In the genomic region with DNA sequence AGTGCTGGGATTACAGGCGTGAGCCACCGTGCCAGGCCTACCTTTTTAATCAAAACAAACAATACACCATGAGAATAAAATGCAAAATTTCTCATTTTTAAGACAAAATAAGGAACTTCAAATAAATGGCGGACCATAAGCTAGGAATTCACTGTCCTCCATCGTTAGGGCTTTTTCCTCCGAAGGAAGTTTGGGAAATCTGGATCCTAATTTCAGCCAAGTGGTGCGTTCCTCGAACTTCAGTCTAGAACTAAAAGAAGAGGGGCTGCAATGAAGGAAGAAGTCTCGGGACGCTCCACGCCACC, we compare ENCODE assay signal across 8 cellular contexts. TPM values are rescaled to one million over a fixed set of nuclear protein-coding genes. Genes with fewer than 3 reads are reported as not detected.
DNase-seq lines count a peak whose midpoint lies in the region; ATAC-seq, FAIRE-seq and TF ChIP-seq lines count a peak whose summit lies in the region.

No MANE protein-coding gene starts in this region.

- no peak for DNase-seq in CD8-positive, alpha-beta memory T cell
- DNase-seq in Panc1 (ENCODE audit: low read depth, low spot score) (no peak), endothelial cell of umbilical vein (ENCODE audit: low read depth, low spot score) (no peak), pancreas (no peak), NCI-H1694 treated with DMSO at 0.1 percent for 48 hours (lab: John Stamatoyannopoulos, UW) (no peak), globus pallidus (ENCODE audit: low spot score) (no peak), NOMO-1 treated with DMSO at 0.1 percent for 48 hours (lab: John Stamatoyannopoulos, UW; ENCODE audit: unreplicated experiment) (no peak)
- no peak for DNase-seq in NK-92 treated with Interleukin-12 subunit alpha and Interleukin-12 subunit beta, amount 100 ng/mL, for 24 hours (lab: John Stamatoyannopoulos, UW)

- peak overlapping the region; percentile 88 to 96 (median 90) for H3K4me3 Mint-ChIP-seq in CD8-positive, alpha-beta memory T cell

- H3K9me3 Mint-ChIP-seq in CD8-positive, alpha-beta memory T cell: no peaks in the 10 kb centered on the region

- no peaks in the 10 kb centered on the region for H4K20me1 ChIP-seq in endothelial cell of umbilical vein (replicated peaks; ENCODE audit: control insufficient read depth, extremely low read depth, insufficient read depth, low read length)

- peaks cover 23% of the 10 kb centered on the region for H3K79me2 ChIP-seq in endothelial cell of umbilical vein (ENCODE audit: control insufficient read depth, insufficient read depth, low read length)

- H3K4me2 ChIP-seq in endothelial cell of umbilical vein (ENCODE audit: insufficient read depth, low read length): peak overlapping the region; percentile 9

- no peaks in the 10 kb centered on the region for H3K27me3 Mint-ChIP-seq in CD8-positive, alpha-beta memory T cell

- peak overlapping the region; percentile 55 for H2AFZ ChIP-seq in endothelial cell of umbilical vein (ENCODE audit: low read depth, low read length)

- H3K9me3 ChIP-seq in CD8-positive, alpha-beta memory T cell (ENCODE audit: low read length): no peaks in the 10 kb centered on the region
- H3K9me3 ChIP-seq in Panc1 (ENCODE audit: control insufficient read depth, insufficient read depth, low read depth, low read length) (no peaks in the 10 kb centered on the region), endothelial cell of umbilical vein (replicated peaks; ENCODE audit: control insufficient read depth, insufficient read depth, low read length) (no peaks in the 10 kb centered on the region), pancreas (no peaks in the 10 kb centered on the region)

- H3K9me1 ChIP-seq in endothelial cell of umbilical vein (replicated peaks; ENCODE audit: control insufficient read depth, extremely low read depth, insufficient read depth, low read length): no peaks in the 10 kb centered on the region

- no peak; the same call in 1 of the 2 replicates for TF ChIP-seq CTCF in Panc1 (IDR thresholded peaks at IDR 0.05)
- TF ChIP-seq CTCF in endothelial cell of umbilical vein (IDR thresholded peaks at IDR 0.05; ENCODE audit: extremely low read depth in 1 of 2, insufficient read depth in 1 of 2, low read depth in 1 of 2, low read length in 2 of 2): no peak
- no peak for TF ChIP-seq CTCF in pancreas (IDR thresholded peaks at IDR 0.05)

- no peak overlapping the region for H3K9ac ChIP-seq in endothelial cell of umbilical vein (replicated peaks; ENCODE audit: extremely low read depth, insufficient read depth, low read length)

- POLR2A ChIA-PET in CD8-positive, alpha-beta memory T cell (lab: Charles Lee): interaction anchor here (0.7 to 1.9 kb wide), 7 partner anchors 39 to 535 kb away, joined by 3 to 11 read pairs (median 8); partner anchors contain the start of genes NUSAP1, OIP5, RAD51 and VPS18
- POLR2A ChIA-PET in Panc1 (lab: Charles Lee) (interaction anchor here (0.7 kb wide), 1 partner anchor 215 kb away, joined by 10 read pairs; no protein-coding TSS in a partner anchor), endothelial cell of umbilical vein (lab: Charles Lee) (interaction anchor here (1.2 kb wide), 1 partner anchor 18 kb away, joined by 3 read pairs; no protein-coding TSS in a partner anchor)

- H3K27ac Mint-ChIP-seq in CD8-positive, alpha-beta memory T cell: peak overlapping the region; percentile 86 to 95 (median 94)

- no peaks in the 10 kb centered on the region for H3K36me3 ChIP-seq in CD8-positive, alpha-beta memory T cell (ENCODE audit: insufficient read depth, low read length)
- H3K36me3 ChIP-seq in Panc1 (ENCODE audit: control insufficient read depth, insufficient read depth, low read length): no peaks in the 10 kb centered on the region; the same call in 1 of the 2 replicates
- no peaks in the 10 kb centered on the region for H3K36me3 ChIP-seq in endothelial cell of umbilical vein (ENCODE audit: control insufficient read depth in 2 of 2, extremely low read depth in 1 of 2, insufficient read depth in 2 of 2, low read length in 2 of 2)
- H3K36me3 ChIP-seq in pancreas: no peaks in the 10 kb centered on the region

- no peak overlapping the region for H3K27ac ChIP-seq in CD8-positive, alpha-beta memory T cell (ENCODE audit: low read depth, low read length)
- H3K27ac ChIP-seq in Panc1 (ENCODE audit: low read length): peak overlapping the region; percentile 89
- H3K27ac ChIP-seq in endothelial cell of umbilical vein (ENCODE audit: insufficient read depth, low read depth, low read length): no peak overlapping the region
- peak overlapping the region in 3 of 4 donors; percentile 81 to 95 (median 95) for H3K27ac ChIP-seq in pancreas

- WGBS in pancreas, 2 donors: 30 to 35% methylated on average over 10 of the region's 10 CpGs

- peaks cover 0 to 9% (median 0%) of the 10 kb centered on the region in 3 donors for H3K36me3 Mint-ChIP-seq in CD8-positive, alpha-beta memory T cell

- H3K4me3 ChIP-seq in CD8-positive, alpha-beta memory T cell (ENCODE audit: low read length): peak overlapping the region; percentile 84
- H3K4me3 ChIP-seq in Panc1 (ENCODE audit: low read depth in 2 of 2, low read length in 2 of 2) (peak overlapping the region; percentile 90 to 99), endothelial cell of umbilical vein (replicated peaks in 1 of 3; ENCODE audit: insufficient read depth in 1 of 3, low read depth in 1 of 3, low read length in 3 of 3) (peak overlapping the region in 1 of 3 experiments; percentile 6), pancreas (peak overlapping the region in 3 of 4 donors; percentile 76 to 89 (median 76))

- intact Hi-C loops in Panc1 (cut with micrococcal nuclease; ENCODE audit: unreplicated experiment) (no loop called here), endothelial cell of umbilical vein (cut with micrococcal nuclease) (loop anchor here (2.0 to 5.0 kb wide), 3 partner anchors 53 to 391 kb away; no protein-coding TSS in a partner anchor), pancreas (cut with DNase I) (no loop called here)

- H3K27me3 ChIP-seq in CD8-positive, alpha-beta memory T cell (ENCODE audit: insufficient read depth, low read length, poor library complexity, severe bottlenecking): no peaks in the 10 kb centered on the region
- no peaks in the 10 kb centered on the region for H3K27me3 ChIP-seq in Panc1 (ENCODE audit: control insufficient read depth, insufficient read depth, low read length)
- no peaks in the 10 kb centered on the region for H3K27me3 ChIP-seq in endothelial cell of umbilical vein (ENCODE audit: control insufficient read depth in 2 of 2, insufficient read depth in 2 of 2, low read length in 2 of 2)
- no peaks in the 10 kb centered on the region for H3K27me3 ChIP-seq in pancreas

- H3K4me1 ChIP-seq in CD8-positive, alpha-beta memory T cell (ENCODE audit: insufficient read depth, low read length): peaks cover 19% of the 10 kb centered on the region
- H3K4me1 ChIP-seq in Panc1 (ENCODE audit: control insufficient read depth, insufficient read depth, low read length) (peaks cover 12% of the 10 kb centered on the region), endothelial cell of umbilical vein (ENCODE audit: control insufficient read depth, extremely low read depth, insufficient read depth, low read length) (peaks cover 15% of the 10 kb centered on the region), pancreas (peaks cover 10 to 22% (median 11%) of the 10 kb centered on the region in 3 donors)

- in situ Hi-C loops in Panc1 (cut with HindIII; ENCODE audit: low pct_unique_long_range_greater_than_20kb, low sequenced_read_pairs): no loop called here

- no peak for TF ChIP-seq POLR2A in endothelial cell of umbilical vein (IDR thresholded peaks at IDR 0.05; ENCODE audit: low read depth, low read length)

- ATAC-seq in Panc1: no peak
- no peak for ATAC-seq in pancreas

- dilution Hi-C loops in endothelial cell of umbilical vein (cut with MboI; ENCODE audit: extremely low pct_ligation_motif_present, low sequenced_read_pairs): no loop called here

- CTCF ChIA-PET in CD8-positive, alpha-beta memory T cell (lab: Charles Lee): interaction anchor here (0.9 to 2.5 kb wide), 7 partner anchors 9 to 336 kb away, joined by 3 to 9 read pairs (median 5); partner anchors contain the start of genes NUSAP1, OIP5 and VPS18
- CTCF ChIA-PET in Panc1 (lab: Charles Lee) (interaction anchor here (0.7 kb wide), 1 partner anchor 51 kb away, joined by 3 read pairs; no protein-coding TSS in a partner anchor), endothelial cell of umbilical vein (lab: Charles Lee) (interaction anchor here (0.9 to 1.4 kb wide), 5 partner anchors 11 to 338 kb away, joined by 3 to 6 read pairs (median 4); no protein-coding TSS in a partner anchor)

- H3K4me1 Mint-ChIP-seq in CD8-positive, alpha-beta memory T cell: peaks cover 26 to 43% (median 36%) of the 10 kb centered on the region in 3 donors

- BruUV-seq in Panc1 (replicated peaks; lab: Mats Ljungman, UMichigan): TSS peak; percentile 69
- no TSS peak for BruUV-seq in endothelial cell of umbilical vein (replicated peaks; lab: Mats Ljungman, UMichigan)

- no peak for FAIRE-seq in endothelial cell of umbilical vein (lab: Jason Lieb, UNC)
- no peak for FAIRE-seq in pancreas (lab: Jason Lieb, UNC)

RNA-seq across cellular contexts. Expression of gene EXD1, which starts 0.3 kb away (rescaled TPM):
- not detected for total RNA-seq in CD8-positive, alpha-beta memory T cell
- polyA plus RNA-seq in CD8-positive, alpha-beta memory T cell: 0.28 TPM
- total RNA-seq in Panc1 (2021; ENCODE audit: unreplicated experiment) (0.15 TPM), endothelial cell of umbilical vein (not detected in 2 replicates), pancreas (not detected)
- polyA plus RNA-seq in Panc1 (2012; ENCODE audit: insufficient read length): not detected
- polyA plus RNA-seq in endothelial cell of umbilical vein (not detected in 2 replicates), pancreas (not detected)
- not detected in 2 replicates for polyA plus RNA-seq in endothelial cell of umbilical vein (2011; cell fraction: cytosol; rRNA removed)
- polyA plus RNA-seq in endothelial cell of umbilical vein (2011; cell fraction: nucleus; rRNA removed): not detected in 2 replicates
- not detected in 2 replicates for polyA plus RNA-seq in endothelial cell of umbilical vein (2012)
- polyA minus RNA-seq in endothelial cell of umbilical vein: not detected in 2 replicates
- polyA minus RNA-seq in endothelial cell of umbilical vein (2011; cell fraction: cytosol; rRNA and poly(A)+ RNA removed): not detected
- not detected in 2 replicates for polyA minus RNA-seq in endothelial cell of umbilical vein (2011; cell fraction: nucleus; rRNA and poly(A)+ RNA removed)

RNA-seq across cellular contexts. Expression of gene CHP1, which starts 0.8 kb away (rescaled TPM):
- total RNA-seq in CD8-positive, alpha-beta memory T cell: 10 to 100 TPM; 41.6 to 42.1 TPM
- polyA plus RNA-seq in CD8-positive, alpha-beta memory T cell: 17.2 TPM
- total RNA-seq in Panc1 (2021; ENCODE audit: unreplicated experiment) (123 TPM), endothelial cell of umbilical vein (84.4 and 96.2 TPM in 2 replicates), pancreas (10 to 100 TPM; 59.5 to 79.1 (median 73.3) TPM)
- polyA plus RNA-seq in Panc1 (2012; ENCODE audit: insufficient read length): 56.0 TPM
- polyA plus RNA-seq in endothelial cell of umbilical vein (42.4 and 49.1 TPM in 2 replicates), pancreas (10 to 100 TPM; 23.2 to 27.6 TPM)
- 64.4 and 66.5 TPM in 2 replicates for polyA plus RNA-seq in endothelial cell of umbilical vein (2011; cell fraction: cytosol; rRNA removed)
- polyA plus RNA-seq in endothelial cell of umbilical vein (2011; cell fraction: nucleus; rRNA removed): 19.9 and 23.1 TPM in 2 replicates
- polyA plus RNA-seq in endothelial cell of umbilical vein (2012): 70.6 and 74.9 TPM in 2 replicates
- polyA minus RNA-seq in endothelial cell of umbilical vein: 94.9 and 103 TPM in 2 replicates
- polyA minus RNA-seq in endothelial cell of umbilical vein (2011; cell fraction: cytosol; rRNA and poly(A)+ RNA removed): 113 TPM
- polyA minus RNA-seq in endothelial cell of umbilical vein (2011; cell fraction: nucleus; rRNA and poly(A)+ RNA removed): 13.5 and 17.8 TPM in 2 replicates

Comparison
In these comparisons a context has a peak if more than half of its experiments do, and no peak if none do; other contexts are left out.
1. H3K27ac ChIP-seq: peak in Panc1 (single experiment) and pancreas (3 of 4); none in CD8-positive, alpha-beta memory T cell (single experiment) and endothelial cell of umbilical vein (single experiment).